ENCODE assay signal across 1 cellular context in the genomic region with DNA sequence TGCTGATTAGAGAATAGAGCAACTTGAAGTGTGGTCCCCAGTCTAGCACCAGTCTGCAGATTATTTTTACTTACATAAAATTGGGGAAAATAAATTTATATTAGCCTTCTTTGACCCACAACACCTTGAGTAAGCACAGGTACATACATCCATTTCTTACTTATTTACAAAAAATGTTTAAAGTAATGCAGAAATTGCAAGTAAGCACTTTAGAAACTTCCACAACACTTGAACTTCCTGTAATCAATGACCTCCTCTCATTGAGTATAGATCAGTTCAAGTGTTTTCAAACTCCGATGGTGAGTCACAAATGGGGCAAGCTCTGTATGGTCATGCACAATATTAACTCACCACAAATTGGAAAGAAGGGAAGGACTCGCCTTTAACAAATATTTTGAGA.
A peak's percentile ranks its signal among the peaks of the same experiment; 100 is the strongest.
TF ChIP-seq lines count a peak whose summit lies in the region.

No MANE protein-coding gene starts in this region.

TF ChIP-seq in K562, 482 proteins besides CTCF, POLR2A, EP300 and RAD21 (continued from another document):
- TF ChIP-seq SIX5 (IDR thresholded peaks at IDR 0.05; ENCODE audit: borderline replicate concordance in 1 of 2, insufficient read depth in 1 of 2, low read depth in 1 of 2, low read length in 2 of 2) (no peak), YBX1 (IDR thresholded peaks at IDR 0.05) (no peak), ZNF316 (IDR thresholded peaks at IDR 0.05) (peak; percentile 40; the same call in 1 of the 2 replicates), SMARCA5 (IDR thresholded peaks at IDR 0.05) (no peak), ZNF12 (CRISPR knock-in tag; IDR thresholded peaks at IDR 0.05) (no peak), RNF2 (IDR thresholded peaks at IDR 0.05) (no peak), C11orf30 (IDR thresholded peaks at IDR 0.05; ENCODE audit: low read depth) (peak; percentile 51), RBBP5 (IDR thresholded peaks at IDR 0.05; ENCODE audit: borderline replicate concordance, insufficient read depth, low read length, poor library complexity, severe bottlenecking) (no peak), STAT5A (IDR thresholded peaks at IDR 0.05; ENCODE audit: borderline replicate concordance, low read length) (no peak)
- TF ChIP-seq, protein P1, sequence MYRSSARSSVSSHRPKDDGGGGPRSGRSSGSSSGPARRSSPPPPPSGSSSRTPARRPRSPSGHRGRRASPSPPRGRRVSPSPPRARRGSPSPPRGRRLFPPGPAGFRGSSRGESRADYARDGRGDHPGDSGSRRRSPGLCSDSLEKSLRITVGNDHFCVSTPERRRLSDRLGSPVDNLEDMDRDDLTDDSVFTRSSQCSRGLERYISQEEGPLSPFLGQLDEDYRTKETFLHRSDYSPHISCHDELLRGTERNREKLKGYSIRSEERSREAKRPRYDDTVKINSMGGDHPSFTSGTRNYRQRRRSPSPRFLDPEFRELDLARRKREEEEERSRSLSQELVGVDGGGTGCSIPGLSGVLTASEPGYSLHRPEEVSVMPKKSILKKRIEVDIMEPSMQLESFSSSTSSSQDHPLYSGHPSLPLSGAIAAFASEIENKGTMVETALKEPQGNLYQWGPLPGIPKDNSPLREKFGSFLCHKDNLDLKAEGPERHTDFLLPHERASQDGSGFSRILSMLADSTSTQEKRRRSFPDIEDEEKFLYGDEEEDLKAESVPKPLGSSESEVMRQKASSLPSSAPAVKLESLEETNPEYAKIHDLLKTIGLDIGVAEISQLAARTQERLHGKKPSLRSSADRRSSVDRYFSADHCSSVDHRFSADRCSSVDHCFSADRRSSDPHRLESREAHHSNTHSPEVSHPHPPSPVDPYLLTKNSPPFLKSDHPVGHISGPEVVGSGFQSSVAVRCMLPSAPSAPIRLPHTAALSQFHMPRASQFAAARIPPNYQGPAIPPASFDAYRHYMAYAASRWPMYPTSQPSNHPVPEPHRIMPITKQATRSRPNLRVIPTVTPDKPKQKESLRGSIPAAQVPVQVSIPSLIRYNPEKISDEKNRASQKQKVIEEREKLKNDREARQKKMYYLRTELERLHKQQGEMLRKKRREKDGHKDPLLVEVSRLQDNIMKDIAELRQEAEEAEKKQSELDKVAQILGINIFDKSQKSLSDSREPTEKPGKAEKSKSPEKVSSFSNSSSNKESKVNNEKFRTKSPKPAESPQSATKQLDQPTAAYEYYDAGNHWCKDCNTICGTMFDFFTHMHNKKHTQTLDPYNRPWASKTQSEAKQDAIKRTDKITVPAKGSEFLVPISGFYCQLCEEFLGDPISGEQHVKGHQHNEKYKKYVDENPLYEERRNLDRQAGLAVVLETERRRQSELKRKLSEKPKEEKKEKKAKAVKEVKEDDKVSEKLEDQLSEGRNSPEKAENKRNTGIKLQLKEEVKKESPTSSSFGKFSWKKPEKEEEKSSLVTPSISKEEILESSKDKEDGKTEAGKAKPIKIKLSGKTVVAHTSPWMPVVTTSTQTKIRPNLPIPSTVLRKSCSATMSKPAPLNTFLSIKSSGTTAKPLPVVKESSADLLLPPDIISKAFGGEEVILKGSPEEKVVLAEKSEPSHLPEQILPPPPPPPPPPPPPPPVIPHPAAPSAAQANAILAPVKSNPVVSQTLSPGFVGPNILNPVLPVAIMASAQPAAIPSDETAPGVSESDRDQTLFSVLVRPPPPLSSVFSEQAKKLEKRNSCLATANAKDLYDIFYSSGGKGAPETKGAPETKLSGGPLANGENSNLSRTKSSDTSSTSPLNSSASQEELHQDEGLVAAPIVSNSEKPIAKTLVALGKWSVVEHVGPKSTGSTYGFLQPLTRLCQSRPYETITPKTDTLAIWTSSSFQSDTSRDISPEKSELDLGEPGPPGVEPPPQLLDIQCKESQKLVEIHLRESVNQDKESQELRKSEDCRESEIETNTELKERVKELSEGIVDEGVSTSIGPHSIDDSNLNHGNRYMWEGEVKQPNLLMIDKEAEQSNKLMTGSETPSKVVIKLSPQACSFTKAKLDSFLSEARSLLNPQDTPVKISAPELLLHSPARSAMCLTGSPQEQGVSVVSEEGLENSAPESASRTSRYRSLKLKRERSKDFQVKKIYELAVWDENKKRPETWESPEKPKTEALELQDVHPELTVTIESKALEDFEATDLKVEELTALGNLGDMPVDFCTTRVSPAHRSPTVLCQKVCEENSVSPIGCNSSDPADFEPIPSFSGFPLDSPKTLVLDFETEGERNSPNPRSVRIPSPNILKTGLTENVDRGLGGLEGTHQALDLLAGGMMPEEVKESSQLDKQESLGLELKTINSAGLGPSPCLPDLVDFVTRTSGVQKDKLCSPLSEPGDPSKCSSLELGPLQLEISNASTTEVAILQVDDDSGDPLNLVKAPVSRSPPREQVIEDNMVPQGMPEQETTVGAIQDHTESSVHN (IDR thresholded peaks at IDR 0.05; ENCODE audit: borderline replicate concordance in 1 of 2, low read depth in 1 of 2) = no peak
